Comparison of ENCODE assay signal across 12 cellular contexts in the genomic region with DNA sequence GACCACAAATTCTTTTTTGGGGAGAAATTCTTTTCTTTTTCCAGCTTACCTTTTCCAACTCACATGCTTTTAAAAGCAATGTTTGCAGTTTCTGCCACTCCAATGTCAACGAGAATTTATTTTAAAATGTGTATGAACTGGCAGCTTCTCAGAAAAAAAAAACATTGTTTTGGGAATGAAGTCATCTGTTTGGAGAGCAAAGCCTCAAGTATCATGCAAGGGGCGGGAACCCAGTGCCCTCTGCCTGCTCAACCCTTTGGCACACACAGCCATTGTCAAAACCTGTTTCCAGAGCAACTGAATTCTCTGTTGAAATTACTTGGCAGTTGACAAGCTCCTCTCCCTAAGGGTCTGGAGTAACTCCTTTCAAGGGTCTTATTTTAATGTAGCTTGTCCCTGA.
DNase-seq lines count a peak whose midpoint lies in the region; ATAC-seq and TF ChIP-seq lines count a peak whose summit lies in the region.
"Had no signal": no experiment of that assay in that cellular context is flagged by ENCODE, and none has a peak within 500 bp of the region (broad histone marks: within the 10 kb centered on the region; RNA-seq: fewer than 3 reads in every experiment).

No MANE protein-coding gene starts in this region.

- no peak overlapping the region for H3K27ac Mint-ChIP-seq in natural killer cell treated with Interleukin-12 subunit alpha and Interleukin-12 subunit beta and Interleukin-15 and Interleukin-18, amount 100 ng/mL, for 72 hours

- H3K9me3 ChIP-seq in RWPE2 (ENCODE audit: severe bottlenecking), result no peaks in the 10 kb centered on the region

- no peaks in the 10 kb centered on the region for H3K27me3 ChIP-seq in RWPE2 (ENCODE audit: insufficient read depth, poor library complexity, severe bottlenecking)

- H3K27ac ChIP-seq in RWPE2 (ENCODE audit: poor library complexity, severe bottlenecking), result no peak overlapping the region

- peaks cover 0 to 3% of the 10 kb centered on the region in 2 donors for H3K27me3 Mint-ChIP-seq in natural killer cell treated with Interleukin-12 subunit alpha and Interleukin-12 subunit beta and Interleukin-15 and Interleukin-18, amount 100 ng/mL, for 72 hours

- in situ Hi-C loops in ACHN (cut with HindIII; ENCODE audit: low pct_ligation_motif_present, low pct_unique_long_range_greater_than_20kb, low sequenced_read_pairs), result no loop called here

- ATAC-seq in RWPE2 (ENCODE audit: low read depth) (peak; percentile 88), GM18873 (IDR thresholded peaks at IDR 0.05; ENCODE audit: low FRiP score, unreplicated experiment) (no peak)
- no peak for ATAC-seq in natural killer cell treated with Interleukin-12 subunit alpha and Interleukin-12 subunit beta and Interleukin-15 and Interleukin-18, amount 100 ng/mL, for 72 hours

- peaks cover 12% of the 10 kb centered on the region for H3K4me1 ChIP-seq in RWPE2 (ENCODE audit: insufficient read depth, poor library complexity, severe bottlenecking)

- H3K36me3 Mint-ChIP-seq in natural killer cell treated with Interleukin-12 subunit alpha and Interleukin-12 subunit beta and Interleukin-15 and Interleukin-18, amount 100 ng/mL, for 72 hours, result no peaks in the 10 kb centered on the region

- H3K4me1 Mint-ChIP-seq in natural killer cell treated with Interleukin-12 subunit alpha and Interleukin-12 subunit beta and Interleukin-15 and Interleukin-18, amount 100 ng/mL, for 72 hours (ENCODE audit: low read depth in 2 of 2), result peaks cover 7 to 9% of the 10 kb centered on the region in 2 donors

- TF ChIP-seq CTCF in RWPE2 (IDR thresholded peaks at IDR 0.05; ENCODE audit: poor library complexity, severe bottlenecking), result no peak

- no peak overlapping the region for H3K4me3 ChIP-seq in RWPE2 (ENCODE audit: severe bottlenecking)

- H3K4me3 Mint-ChIP-seq in natural killer cell treated with Interleukin-12 subunit alpha and Interleukin-12 subunit beta and Interleukin-15 and Interleukin-18, amount 100 ng/mL, for 72 hours, result no peak overlapping the region

- no peaks in the 10 kb centered on the region for H3K9me3 Mint-ChIP-seq in natural killer cell treated with Interleukin-12 subunit alpha and Interleukin-12 subunit beta and Interleukin-15 and Interleukin-18, amount 100 ng/mL, for 72 hours

- DNase-seq in ACHN (peak; percentile 15), HT1080 (ENCODE audit: low read depth) (peak; percentile 70), RWPE2 (ENCODE audit: low spot score) (no peak), glomerular visceral epithelial cell (ENCODE audit: extremely low spot score) (peak; percentile 58), NCI-H82 (lab: John Stamatoyannopoulos, UW) (no peak)
- DNase-seq in natural killer cell treated with Interleukin-12 subunit alpha and Interleukin-12 subunit beta and Interleukin-15 and Interleukin-18, amount 100 ng/mL, for 72 hours (ENCODE audit: low spot score), result no peak
- no peak for DNase-seq in stimulated activated CD4-positive, alpha-beta T cell treated with anti-CD3 and anti-CD28 coated beads, Interleukin-4, amount 100 ng/mL, for 4 hours
- DNase-seq: activated T-cell treated with anti-CD3 and anti-CD28 coated beads, Interleukin-2, amount 50 U/mL, for 48 hours; effector memory CD4-positive, alpha-beta T cell; Kasumi-1; midbrain had no signal

- H3K36me3 ChIP-seq in RWPE2 (ENCODE audit: low read depth), result no peaks in the 10 kb centered on the region

Comparison
In these comparisons a context has a peak if more than half of its experiments do, and no peak if none do; other contexts are left out.
1. DNase-seq: peak in ACHN (single experiment), HT1080 (single experiment) and glomerular visceral epithelial cell (single experiment); none in RWPE2 (single experiment), NCI-H82 (single experiment), natural killer cell treated with Interleukin-12 subunit alpha and Interleukin-12 subunit beta and Interleukin-15 and Interleukin-18, amount 100 ng/mL, for 72 hours (single experiment) and stimulated activated CD4-positive, alpha-beta T cell treated with anti-CD3 and anti-CD28 coated beads, Interleukin-4, amount 100 ng/mL, for 4 hours (0 of 2).